In genomic region chr15:33852094-33852493, GRCh38 we compare ENCODE assay signal across 22 cellular contexts.
DNase-seq lines count a peak whose midpoint lies in the region; ATAC-seq and TF ChIP-seq lines count a peak whose summit lies in the region.
"Had no signal": no experiment of that assay in that cellular context is flagged by ENCODE, and none has a peak within 500 bp of the region (broad histone marks: within the 10 kb centered on the region; RNA-seq: fewer than 3 reads in every experiment).

No MANE protein-coding gene starts in this region.

- no CpG with 5 or more reads among the region's 1 CpG for WGBS in mesodermal cell (ENCODE audit: insufficient coverage in 2 of 2), 2 experiments

- DNase-seq in AG10803 (ENCODE audit: low read depth) (peak; percentile 43), NCI-H226 (peak; percentile 35), astrocyte of the spinal cord (ENCODE audit: low read depth, low spot score) (peak; percentile 9), NCI-H2029 treated with DMSO at 0.1 percent for 48 hours (lab: John Stamatoyannopoulos, UW) (no peak), putamen (ENCODE audit: low spot score) (no peak), DMS53 (lab: John Stamatoyannopoulos, UW) (no peak)
- DNase-seq in activated T-cell treated with anti-CD3 and anti-CD28 coated beads, Interleukin-2, amount 50 U/mL, for 4 hours, result no peak
- DNase-seq: activated CD4-positive, CD25-positive, alpha-beta regulatory T cell; activated naive CD8-positive, alpha-beta T cell treated with anti-CD3 and anti-CD28 coated beads, Interleukin-2, amount 50 U/mL, for 24 hours; activated T-cell treated with anti-CD3 and anti-CD28 coated beads, Interleukin-2, amount 50 U/mL, for 72 hours; BE2C; CD8-positive, alpha-beta T cell; NCI-H1092; NCI-H1694; NCI-H446 treated with DMSO at 0.1 percent for 48 hours; NCI-H774; stimulated activated CD4-positive, alpha-beta T cell treated with anti-CD3 and anti-CD28 coated beads, Interleukin-15, amount 100 ng/mL, for 24 hours; upper lobe of left lung had no signal

- no peaks in the 10 kb centered on the region for H3K36me3 Mint-ChIP-seq in activated T-cell treated with anti-CD3 and anti-CD28 coated beads, Interleukin-2, amount 50 U/mL, for 4 hours (ENCODE audit: insufficient read depth)
- H3K36me3 Mint-ChIP-seq: CD8-positive, alpha-beta T cell; natural killer cell treated with Interleukin-12 subunit alpha and Interleukin-12 subunit beta and Interleukin-15 and Interleukin-18, amount 100 ng/mL, for 72 hours; stimulated activated memory B cell treated with anti-CD40 and anti-IgM and Interleukin-4, amounts not matched to agents 10 μg/mL and 1 μg/mL and 100 μg/mL, for 72 hours had no signal

- no peaks in the 10 kb centered on the region for H3K9me3 ChIP-seq in mesodermal cell (ENCODE audit: control insufficient read depth, low read length)
- H3K9me3 ChIP-seq: A549, BE2C, upper lobe of left lung had no signal

- no peak for TF ChIP-seq CTCF in AG10803 (conservative IDR thresholded peaks at IDR 0.05; ENCODE audit: low read length)
- no peak for TF ChIP-seq CTCF in astrocyte of the spinal cord (IDR thresholded peaks at IDR 0.05; ENCODE audit: low read depth, low read length)

- H3K27ac ChIP-seq in mesodermal cell (ENCODE audit: low read depth, low read length, severe bottlenecking), result peak overlapping the region; percentile 94
- H3K27ac ChIP-seq: A549, upper lobe of left lung had no signal

- no peak overlapping the region for H3K4me3 Mint-ChIP-seq in activated T-cell treated with anti-CD3 and anti-CD28 coated beads, Interleukin-2, amount 50 U/mL, for 4 hours
- H3K4me3 Mint-ChIP-seq: activated naive CD8-positive, alpha-beta T cell treated with anti-CD3 and anti-CD28 coated beads, Interleukin-2, amount 50 U/mL, for 24 hours; activated T-cell treated with anti-CD3 and anti-CD28 coated beads, Interleukin-2, amount 50 U/mL, for 72 hours; CD8-positive, alpha-beta T cell; natural killer cell treated with Interleukin-12 subunit alpha and Interleukin-12 subunit beta and Interleukin-15 and Interleukin-18, amount 100 ng/mL, for 72 hours; stimulated activated memory B cell treated with anti-CD40 and anti-IgM and Interleukin-4, amounts not matched to agents 10 μg/mL and 1 μg/mL and 100 μg/mL, for 72 hours had no signal

- no peak overlapping the region for H3K4me3 ChIP-seq in AG10803 (ENCODE audit: low read length)
- H3K4me3 ChIP-seq in astrocyte of the spinal cord (ENCODE audit: low read depth, low read length), result no peak overlapping the region
- H3K4me3 ChIP-seq in mesodermal cell (ENCODE audit: extremely low read depth, insufficient read depth, low read length, poor library complexity, severe bottlenecking), result no peak overlapping the region
- H3K4me3 ChIP-seq: A549, upper lobe of left lung had no signal

- no peaks in the 10 kb centered on the region for H3K36me3 ChIP-seq in mesodermal cell (ENCODE audit: control insufficient read depth, insufficient read depth, low read length)
- H3K36me3 ChIP-seq: BE2C, upper lobe of left lung had no signal

- H3K4me1 ChIP-seq in mesodermal cell (ENCODE audit: control insufficient read depth, insufficient read depth, low read length, poor library complexity, severe bottlenecking), result peaks cover 31% of the 10 kb centered on the region
- H3K4me1 ChIP-seq: upper lobe of left lung had no signal

- H3K27me3 Mint-ChIP-seq in activated T-cell treated with anti-CD3 and anti-CD28 coated beads, Interleukin-2, amount 50 U/mL, for 4 hours (ENCODE audit: low read depth), result no peaks in the 10 kb centered on the region
- H3K27me3 Mint-ChIP-seq: activated naive CD8-positive, alpha-beta T cell treated with anti-CD3 and anti-CD28 coated beads, Interleukin-2, amount 50 U/mL, for 24 hours; natural killer cell treated with Interleukin-12 subunit alpha and Interleukin-12 subunit beta and Interleukin-15 and Interleukin-18, amount 100 ng/mL, for 72 hours; stimulated activated memory B cell treated with anti-CD40 and anti-IgM and Interleukin-4, amounts not matched to agents 10 μg/mL and 1 μg/mL and 100 μg/mL, for 72 hours had no signal

- H3K9me3 Mint-ChIP-seq in activated T-cell treated with anti-CD3 and anti-CD28 coated beads, Interleukin-2, amount 50 U/mL, for 4 hours, result no peaks in the 10 kb centered on the region
- H3K9me3 Mint-ChIP-seq: activated naive CD8-positive, alpha-beta T cell treated with anti-CD3 and anti-CD28 coated beads, Interleukin-2, amount 50 U/mL, for 24 hours; activated T-cell treated with anti-CD3 and anti-CD28 coated beads, Interleukin-2, amount 50 U/mL, for 72 hours; CD8-positive, alpha-beta T cell; natural killer cell treated with Interleukin-12 subunit alpha and Interleukin-12 subunit beta and Interleukin-15 and Interleukin-18, amount 100 ng/mL, for 72 hours; stimulated activated memory B cell treated with anti-CD40 and anti-IgM and Interleukin-4, amounts not matched to agents 10 μg/mL and 1 μg/mL and 100 μg/mL, for 72 hours had no signal

- no peaks in the 10 kb centered on the region for H3K4me1 Mint-ChIP-seq in activated T-cell treated with anti-CD3 and anti-CD28 coated beads, Interleukin-2, amount 50 U/mL, for 4 hours (ENCODE audit: low read depth)
- H3K4me1 Mint-ChIP-seq: activated naive CD8-positive, alpha-beta T cell treated with anti-CD3 and anti-CD28 coated beads, Interleukin-2, amount 50 U/mL, for 24 hours; stimulated activated memory B cell treated with anti-CD40 and anti-IgM and Interleukin-4, amounts not matched to agents 10 μg/mL and 1 μg/mL and 100 μg/mL, for 72 hours had no signal

- in situ Hi-C loops in astrocyte of the spinal cord (cut with HindIII; ENCODE audit: low sequenced_read_pairs), result no loop called here

- ATAC-seq in activated T-cell treated with anti-CD3 and anti-CD28 coated beads, Interleukin-2, amount 50 U/mL, for 4 hours, result no peak
- ATAC-seq: activated naive CD8-positive, alpha-beta T cell treated with anti-CD3 and anti-CD28 coated beads, Interleukin-2, amount 50 U/mL, for 24 hours; activated T-cell treated with anti-CD3 and anti-CD28 coated beads, Interleukin-2, amount 50 U/mL, for 72 hours; CD8-positive, alpha-beta T cell; natural killer cell treated with Interleukin-12 subunit alpha and Interleukin-12 subunit beta and Interleukin-15 and Interleukin-18, amount 100 ng/mL, for 72 hours; stimulated activated memory B cell treated with anti-CD40 and anti-IgM and Interleukin-4, amounts not matched to agents 10 μg/mL and 1 μg/mL and 100 μg/mL, for 72 hours had no signal

Comparison
In these comparisons a context has a peak if more than half of its experiments do, and no peak if none do; other contexts are left out.
1. DNase-seq: peak in AG10803 (single experiment), NCI-H226 (single experiment) and astrocyte of the spinal cord (single experiment); none in NCI-H2029 treated with DMSO at 0.1 percent for 48 hours (single experiment), putamen (single experiment), activated T-cell treated with anti-CD3 and anti-CD28 coated beads, Interleukin-2, amount 50 U/mL, for 4 hours (single experiment) and DMS53 (single experiment).